In genomic region chr1:189313488-189313887, GRCh38 we compare ENCODE assay signal across 19 cellular contexts.
"Had no signal": no experiment of that assay in that cellular context is flagged by ENCODE, and none has a peak within 500 bp of the region (broad histone marks: within the 10 kb centered on the region; RNA-seq: fewer than 3 reads in every experiment).

No MANE protein-coding gene starts in this region.

- DNase-seq: activated CD4-positive, alpha-beta memory T cell treated with anti-CD3 and anti-CD28 coated beads for 36 hours; activated CD4-positive, alpha-beta T cell treated with anti-CD3 and anti-CD28 coated beads for 4 hours; activated CD4-positive, CD25-positive, alpha-beta regulatory T cell; activated effector memory CD4-positive, alpha-beta T cell treated with Interleukin-2 at 50 U/mL for 16 hours; activated naive CD4-positive, alpha-beta T cell treated with anti-CD3 and anti-CD28 coated beads for 36 hours; activated naive CD8-positive, alpha-beta T cell treated with anti-CD3 and anti-CD28 coated beads, Interleukin-2, amount 10 ng/mL, durations not matched to agents 7 days and 5 days; activated T-cell treated with anti-CD3 and anti-CD28 coated beads, Interleukin-2, amount 50 U/mL, for 48 hours; amniotic stem cell; cerebellar nuclear complex; erythroblast; foreskin fibroblast; immature natural killer cell; retina; sigmoid colon; stimulated activated CD4-positive, alpha-beta T cell treated with anti-CD3 and anti-CD28 coated beads, Interleukin-2, amount 100 ng/mL, for 48 hours; stimulated activated CD8-positive, alpha-beta memory T cell treated with anti-CD3 and anti-CD28 coated beads, Interleukin-4, amount 100 ng/mL, for 48 hours; stimulated activated naive B cell treated with anti-CD40 and anti-IgM and Interleukin-4, amounts not matched to agents 10 μg/mL and 1 μg/mL and 100 μg/mL, for 72 hours; T1000; trophoblast cell had no signal

- H3K27ac Mint-ChIP-seq: activated CD4-positive, alpha-beta memory T cell treated with anti-CD3 and anti-CD28 coated beads for 36 hours; activated naive CD4-positive, alpha-beta T cell treated with anti-CD3 and anti-CD28 coated beads for 36 hours; activated naive CD8-positive, alpha-beta T cell treated with anti-CD3 and anti-CD28 coated beads, Interleukin-2, amount 10 ng/mL, durations not matched to agents 7 days and 5 days; immature natural killer cell; stimulated activated naive B cell treated with anti-CD40 and anti-IgM and Interleukin-4, amounts not matched to agents 10 μg/mL and 1 μg/mL and 100 μg/mL, for 72 hours had no signal

- H3K36me3 Mint-ChIP-seq: activated CD4-positive, alpha-beta memory T cell treated with anti-CD3 and anti-CD28 coated beads for 36 hours; activated naive CD8-positive, alpha-beta T cell treated with anti-CD3 and anti-CD28 coated beads, Interleukin-2, amount 10 ng/mL, durations not matched to agents 7 days and 5 days; immature natural killer cell; stimulated activated naive B cell treated with anti-CD40 and anti-IgM and Interleukin-4, amounts not matched to agents 10 μg/mL and 1 μg/mL and 100 μg/mL, for 72 hours had no signal

- H3K27me3 Mint-ChIP-seq: activated CD4-positive, alpha-beta memory T cell treated with anti-CD3 and anti-CD28 coated beads for 36 hours; activated naive CD8-positive, alpha-beta T cell treated with anti-CD3 and anti-CD28 coated beads, Interleukin-2, amount 10 ng/mL, durations not matched to agents 7 days and 5 days; stimulated activated naive B cell treated with anti-CD40 and anti-IgM and Interleukin-4, amounts not matched to agents 10 μg/mL and 1 μg/mL and 100 μg/mL, for 72 hours had no signal

- H3K9me3 Mint-ChIP-seq: activated naive CD4-positive, alpha-beta T cell treated with anti-CD3 and anti-CD28 coated beads for 36 hours had no signal

- H3K4me1 Mint-ChIP-seq: activated naive CD8-positive, alpha-beta T cell treated with anti-CD3 and anti-CD28 coated beads, Interleukin-2, amount 10 ng/mL, durations not matched to agents 7 days and 5 days; immature natural killer cell; stimulated activated naive B cell treated with anti-CD40 and anti-IgM and Interleukin-4, amounts not matched to agents 10 μg/mL and 1 μg/mL and 100 μg/mL, for 72 hours had no signal

- H3K4me3 Mint-ChIP-seq: activated CD4-positive, alpha-beta memory T cell treated with anti-CD3 and anti-CD28 coated beads for 36 hours; activated naive CD4-positive, alpha-beta T cell treated with anti-CD3 and anti-CD28 coated beads for 36 hours; activated naive CD8-positive, alpha-beta T cell treated with anti-CD3 and anti-CD28 coated beads, Interleukin-2, amount 10 ng/mL, durations not matched to agents 7 days and 5 days; immature natural killer cell; stimulated activated naive B cell treated with anti-CD40 and anti-IgM and Interleukin-4, amounts not matched to agents 10 μg/mL and 1 μg/mL and 100 μg/mL, for 72 hours had no signal
